ENCODE assay signal across 11 cellular contexts in the genomic region with DNA sequence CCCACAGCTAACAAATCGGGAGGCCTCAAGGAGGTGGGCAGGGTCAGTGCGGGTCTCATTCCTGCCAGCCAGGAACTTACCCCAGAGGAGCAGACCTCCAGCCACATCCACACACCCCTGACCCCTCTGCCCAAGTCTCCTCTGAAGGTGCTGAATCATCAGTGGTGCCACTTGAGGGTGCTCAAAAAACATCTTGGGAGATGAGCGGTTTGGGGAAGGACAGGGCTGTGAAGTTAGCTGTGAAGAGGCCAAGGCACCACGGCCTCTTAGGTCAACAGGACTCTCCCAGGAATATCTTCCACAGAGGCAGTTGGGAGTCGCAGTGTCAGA. TPM values are rescaled to one million over a fixed set of nuclear protein-coding genes. Genes with fewer than 3 reads are reported as not detected.
A peak's percentile ranks its signal among the peaks of the same experiment; 100 is the strongest.
DNase-seq lines count a peak whose midpoint lies in the region; ATAC-seq and TF ChIP-seq lines count a peak whose summit lies in the region.
"Had no signal": no experiment of that assay in that cellular context is flagged by ENCODE, and none has a peak within 500 bp of the region (broad histone marks: within the 10 kb centered on the region; RNA-seq: fewer than 3 reads in every experiment).

No MANE protein-coding gene starts in this region.

- peak overlapping the region; percentile 77 to 89 for H3K9ac ChIP-seq in colonic mucosa (ENCODE audit: low read depth in 2 of 2, low read length in 2 of 2)

- 80% methylated on average over 1 of the region's 5 CpGs; no CpG with 5 or more reads in 1 of the 2 donors for WGBS in gastroesophageal sphincter (ENCODE audit: low coverage in 1 of 2), 2 donors

- peaks cover 12% of the 10 kb centered on the region for H3K4me1 ChIP-seq in colonic mucosa
- peaks cover 0 to 21% (median 6%) of the 10 kb centered on the region in 3 donors for H3K4me1 ChIP-seq in gastroesophageal sphincter

- no peak for ATAC-seq in gastroesophageal sphincter

- TF ChIP-seq POLR2A in gastroesophageal sphincter (IDR thresholded peaks at IDR 0.05) = no peak

- peak overlapping the region; percentile 71 for H3K4me3 ChIP-seq in AG10803 (ENCODE audit: low read length)
- peak overlapping the region; percentile 66 for H3K4me3 ChIP-seq in colonic mucosa
- peak overlapping the region in 1 of 2 donors; percentile 63 for H3K4me3 ChIP-seq in gastroesophageal sphincter

- H3K9me3 Mint-ChIP-seq in nephron progenitor cell = no peaks in the 10 kb centered on the region

- TF ChIP-seq EP300 in gastroesophageal sphincter (IDR thresholded peaks at IDR 0.05) = no peak

- no peak overlapping the region for H3K27ac Mint-ChIP-seq in nephron progenitor cell

- intact Hi-C loops in colonic mucosa (cut with DNase I) = loop anchor here (5.0 kb wide), 2 partner anchors 98 to 293 kb away; no protein-coding TSS in a partner anchor

- no peak overlapping the region for H3K27ac ChIP-seq in colonic mucosa
- H3K27ac ChIP-seq in gastroesophageal sphincter = no peak overlapping the region
- H3K27ac ChIP-seq: brain microvascular endothelial cell had no signal

- no peak for DNase-seq in AG10803 (ENCODE audit: low read depth)
- peak; percentile 39 for DNase-seq in GM20000 (ENCODE audit: low spot score)
- no peak for DNase-seq in colonic mucosa
- no peak for DNase-seq in nephron progenitor cell
- no peak for DNase-seq in NCI-H774 (lab: John Stamatoyannopoulos, UW)
- no peak for DNase-seq in activated gamma-delta T cell treated with Interleukin-2 at 50 U/mL for 16 hours
- no peak for DNase-seq in GDM1 (lab: John Stamatoyannopoulos, UW)
- DNase-seq: brain microvascular endothelial cell, DMS153, NCI-H1105 treated with DMSO at 0.1 percent for 48 hours had no signal

- no peak for TF ChIP-seq CTCF in AG10803 (conservative IDR thresholded peaks at IDR 0.05; ENCODE audit: low read length)
- no peak for TF ChIP-seq CTCF in GM20000 (IDR thresholded peaks at IDR 0.05; ENCODE audit: extremely low read depth, missing control alignments)
- no peak for TF ChIP-seq CTCF in colonic mucosa (IDR thresholded peaks at IDR 0.05)
- TF ChIP-seq CTCF in nephron progenitor cell (IDR thresholded peaks at IDR 0.05) = no peak
- no peak for TF ChIP-seq CTCF in gastroesophageal sphincter (IDR thresholded peaks at IDR 0.05)

- H3K27me3 Mint-ChIP-seq in nephron progenitor cell (ENCODE audit: low read depth, poor library complexity) = peaks cover 57% of the 10 kb centered on the region

- H3K36me3 ChIP-seq in colonic mucosa = no peaks in the 10 kb centered on the region
- no peaks in the 10 kb centered on the region for H3K36me3 ChIP-seq in gastroesophageal sphincter
- H3K36me3 ChIP-seq: brain microvascular endothelial cell had no signal

- peak overlapping the region; percentile 72 for H3K4me3 Mint-ChIP-seq in nephron progenitor cell

- H3K9me3 ChIP-seq in colonic mucosa (no peaks in the 10 kb centered on the region), gastroesophageal sphincter (no peaks in the 10 kb centered on the region)

- H3K4me1 Mint-ChIP-seq in nephron progenitor cell = peaks cover 12% of the 10 kb centered on the region

- H3K27me3 ChIP-seq in colonic mucosa (no peaks in the 10 kb centered on the region), gastroesophageal sphincter (peaks cover 17% of the 10 kb centered on the region)
- H3K27me3 ChIP-seq: brain microvascular endothelial cell had no signal

- H3K36me3 Mint-ChIP-seq in nephron progenitor cell (ENCODE audit: low read depth) = no peaks in the 10 kb centered on the region

RNA-seq across cellular contexts. Expression of a gene that starts 1.2 kb away (rescaled TPM):
- total RNA-seq in colonic mucosa (10 to 100 TPM; 23.7 to 26.5 TPM), gastroesophageal sphincter (1 to 10 TPM; 2.0 to 9.5 (median 6.4) TPM)

RNA-seq across cellular contexts. Expression of a gene that starts 48.6 kb away (rescaled TPM):
- total RNA-seq in colonic mucosa (10 to 100 TPM; 88.7 to 98.3 TPM), gastroesophageal sphincter (10 to 100 TPM; 11.7 to 34.0 (median 27.8) TPM)

RNA-seq across cellular contexts. Expression of a gene that starts 50.7 kb away (rescaled TPM):
- total RNA-seq in colonic mucosa (100 to 1,000 TPM; 116 to 125 TPM), gastroesophageal sphincter (100 to 1,000 TPM in 1 of 4 donors, 10 to 100 TPM in 3; 67.9 to 103 (median 87.8) TPM)
